In the genomic region with DNA sequence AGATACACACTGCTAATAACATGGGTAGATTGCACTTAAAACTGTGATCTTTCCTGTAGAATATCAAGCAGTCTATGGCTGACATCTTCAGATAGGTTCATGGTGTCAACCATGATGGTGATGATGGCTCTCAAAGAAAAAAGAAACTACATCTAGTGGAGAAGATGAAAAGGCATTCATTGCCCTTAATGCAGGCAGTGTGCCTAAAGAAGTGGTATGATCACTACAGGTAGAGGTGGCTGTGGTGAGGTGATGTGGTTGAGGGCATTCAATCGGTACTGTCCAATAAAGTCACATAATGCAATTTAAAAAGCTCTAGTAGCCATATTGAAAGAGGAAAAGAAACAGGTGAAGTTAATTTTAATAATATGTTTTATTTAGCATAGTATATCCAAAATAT, we compare ENCODE assay signal across 27 cellular contexts. TPM values are rescaled to one million over a fixed set of nuclear protein-coding genes. Genes with fewer than 3 reads are reported as not detected.
"Had no signal": no experiment of that assay in that cellular context is flagged by ENCODE, and none has a peak within 500 bp of the region (broad histone marks: within the 10 kb centered on the region; RNA-seq: fewer than 3 reads in every experiment).

No MANE protein-coding gene starts in this region.

- H3K36me3 Mint-ChIP-seq: memory B cell; natural killer cell treated with Interleukin-12 subunit alpha and Interleukin-12 subunit beta and Interleukin-15 and Interleukin-18, amount 100 ng/mL, for 72 hours had no signal

- H3K27me3 Mint-ChIP-seq: natural killer cell treated with Interleukin-12 subunit alpha and Interleukin-12 subunit beta and Interleukin-15 and Interleukin-18, amount 100 ng/mL, for 72 hours; progenitor cell of endocrine pancreas had no signal

- H3K9me3 ChIP-seq: gastrocnemius medialis, neutrophil, pancreas, thoracic aorta, tibial nerve, upper lobe of left lung had no signal

- DNase-seq: dorsolateral prefrontal cortex; effector CD4-positive, alpha-beta T cell; foreskin fibroblast; gastrocnemius medialis; head of caudate nucleus; pancreas; stimulated activated CD4-positive, alpha-beta T cell treated with anti-CD3 and anti-CD28 coated beads, Interleukin-12 subunit alpha, Interleukin-12 subunit beta, amount 100 ng/mL, for 4 hours; stimulated activated CD4-positive, alpha-beta T cell treated with anti-CD3 and anti-CD28 coated beads, Interleukin-1b, Interleukin-23, amount 100 ng/mL, for 48 hours; stimulated activated CD4-positive, alpha-beta T cell treated with anti-CD3 and anti-CD28 coated beads, Interleukin-4, amount 100 ng/mL, for 1 hour; stimulated activated CD8-positive, alpha-beta memory T cell treated with anti-CD3 and anti-CD28 coated beads, Interleukin-4, amount 100 ng/mL, for 48 hours; stimulated activated naive CD4-positive, alpha-beta T cell; upper lobe of left lung had no signal

- H3K27ac ChIP-seq: dorsolateral prefrontal cortex, epithelial cell of prostate, gastrocnemius medialis, neutrophil, pancreas, thoracic aorta, tibial nerve, upper lobe of left lung had no signal

- H3K27ac Mint-ChIP-seq: memory B cell, progenitor cell of endocrine pancreas had no signal

- H3K4me3 ChIP-seq: dorsolateral prefrontal cortex, gastrocnemius medialis, lung, pancreas, smooth muscle cell, thoracic aorta, tibial nerve, upper lobe of left lung had no signal

- H3K36me3 ChIP-seq: gastrocnemius medialis, neutrophil, pancreas, thoracic aorta, tibial nerve, upper lobe of left lung had no signal

- H3K4me1 Mint-ChIP-seq: memory B cell had no signal

- H3K9me3 Mint-ChIP-seq: memory B cell; natural killer cell treated with Interleukin-12 subunit alpha and Interleukin-12 subunit beta and Interleukin-15 and Interleukin-18, amount 100 ng/mL, for 72 hours had no signal

- ATAC-seq: esophagus mucosa; gastrocnemius medialis; natural killer cell treated with Interleukin-12 subunit alpha and Interleukin-12 subunit beta and Interleukin-15 and Interleukin-18, amount 100 ng/mL, for 72 hours; pancreas; sciatic nerve had no signal

- H3K4me1 ChIP-seq: pancreas had no signal

- H3K4me2 ChIP-seq: smooth muscle cell had no signal

- H3K27me3 ChIP-seq: dorsolateral prefrontal cortex, gastrocnemius medialis, neutrophil, pancreas, tibial nerve, upper lobe of left lung had no signal

- H3K4me3 Mint-ChIP-seq: memory B cell; natural killer cell treated with Interleukin-12 subunit alpha and Interleukin-12 subunit beta and Interleukin-15 and Interleukin-18, amount 100 ng/mL, for 72 hours; neural crest cell had no signal

RNA-seq across cellular contexts. Expression of a gene that starts 3.1 kb away (rescaled TPM):
- total RNA-seq: dorsolateral prefrontal cortex; esophagus mucosa; gastrocnemius medialis; glomerular endothelial cell; liver; lung; natural killer cell treated with Interleukin-12 subunit alpha and Interleukin-12 subunit beta and Interleukin-15 and Interleukin-18, amount 100 ng/mL, for 72 hours; neural crest cell; omental fat pad; pancreas; progenitor cell of endocrine pancreas; sciatic nerve; smooth muscle cell; thoracic aorta; tibial nerve; upper lobe of left lung had no signal
